10 cellular contexts compared by ENCODE assay signal in the genomic region with DNA sequence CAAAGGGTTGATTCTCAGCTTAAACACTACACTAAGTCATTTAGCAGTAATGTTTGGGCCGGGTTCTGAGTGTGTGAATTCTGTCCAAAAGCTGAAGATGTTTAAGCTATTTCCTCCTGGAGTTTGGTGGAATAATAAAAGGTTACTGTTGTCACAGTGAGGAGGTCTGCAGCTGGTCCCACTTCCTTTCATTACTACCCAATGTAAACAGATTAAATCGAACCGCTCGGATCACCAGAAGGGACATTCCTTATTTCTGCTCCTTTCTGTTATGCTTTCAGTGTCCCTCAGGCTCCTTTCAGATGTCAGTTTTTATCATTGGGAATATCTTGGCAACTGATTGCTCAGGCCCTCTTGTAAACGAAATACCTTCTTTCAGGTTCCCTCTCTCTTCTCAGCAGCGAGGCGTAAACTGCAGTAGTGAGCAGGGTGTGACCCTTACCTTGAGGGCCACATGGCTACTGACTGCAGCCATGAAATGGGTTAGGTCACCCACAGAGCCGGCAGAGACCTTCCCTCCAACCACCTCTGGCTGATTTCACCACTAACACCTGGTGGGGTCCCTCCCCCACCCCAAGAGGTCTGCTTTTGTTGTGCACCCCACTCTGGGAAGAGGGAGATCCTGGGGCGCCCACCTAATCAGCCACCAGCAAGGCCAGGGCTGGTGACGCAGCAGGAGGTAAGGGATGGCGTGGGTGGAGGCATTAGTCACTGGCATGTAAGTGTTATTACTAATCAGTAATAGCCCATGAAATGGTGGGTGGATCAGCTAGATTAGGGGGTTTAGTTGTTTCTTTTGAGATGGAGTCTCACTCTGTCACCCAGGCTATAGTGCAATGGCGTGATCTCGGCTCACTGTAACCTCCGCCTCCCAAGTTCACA.
DNase-seq lines count a peak whose midpoint lies in the region; ATAC-seq and TF ChIP-seq lines count a peak whose summit lies in the region.
"Had no signal": no experiment of that assay in that cellular context is flagged by ENCODE, and none has a peak within 500 bp of the region (broad histone marks: within the 10 kb centered on the region; RNA-seq: fewer than 3 reads in every experiment).

No MANE protein-coding gene starts in this region.

- H3K4me1 ChIP-seq in osteoblast (ENCODE audit: insufficient read depth, low read length): peaks cover 29% of the 10 kb centered on the region

- no peak for ATAC-seq in GM18868 (IDR thresholded peaks at IDR 0.05; ENCODE audit: unreplicated experiment)

- H3K4me3 ChIP-seq in AG04450 (ENCODE audit: low read depth, low read length) (no peak overlapping the region), brain microvascular endothelial cell (ENCODE audit: low read depth, low read length) (no peak overlapping the region), osteoblast (ENCODE audit: insufficient read depth, low read length) (no peak overlapping the region)
- H3K4me3 ChIP-seq: tibial nerve had no signal

- H4K20me1 ChIP-seq in osteoblast (ENCODE audit: insufficient read depth, low read length): no peaks in the 10 kb centered on the region

- H3K79me2 ChIP-seq in osteoblast (ENCODE audit: insufficient read depth, low read length): no peaks in the 10 kb centered on the region

- H3K27me3 ChIP-seq in AG04450 (ENCODE audit: control insufficient read depth, insufficient read depth, low read length): no peaks in the 10 kb centered on the region
- no peaks in the 10 kb centered on the region for H3K27me3 ChIP-seq in brain microvascular endothelial cell (replicated peaks)
- H3K27me3 ChIP-seq in osteoblast (ENCODE audit: insufficient read depth, low read length): no peaks in the 10 kb centered on the region
- H3K27me3 ChIP-seq: tibial nerve had no signal

- peak overlapping the region; percentile 12 for H3K4me2 ChIP-seq in osteoblast (ENCODE audit: insufficient read depth, low read length)

- H3K27ac ChIP-seq in AG04450 (ENCODE audit: low read depth, low read length): peak overlapping the region; percentile 90
- H3K27ac ChIP-seq in brain microvascular endothelial cell: peak overlapping the region; percentile 92
- H3K27ac ChIP-seq in osteoblast (ENCODE audit: low read depth, low read length): peak overlapping the region; percentile 89
- H3K27ac ChIP-seq: tibial nerve had no signal

- DNase-seq in AG04450 (ENCODE audit: low read depth, low spot score): no peak
- peak in 60 of 76 experiments; percentile 5 to 78 (median 44) for DNase-seq in HUDEP-2 (lab: John Stamatoyannopoulos, UW; ENCODE audit: unreplicated experiment in 76 of 76)
- DNase-seq in brain microvascular endothelial cell: peak; percentile 90
- peak; percentile 96 for DNase-seq in osteoblast (ENCODE audit: insufficient read length, low spot score, missing footprints)
- no peak for DNase-seq in cortex of kidney (lab: John Stamatoyannopoulos, UW)
- no peak for DNase-seq in SHP77 treated with DMSO at 0.1 percent for 48 hours (lab: John Stamatoyannopoulos, UW)
- no peak for DNase-seq in KG1 (lab: John Stamatoyannopoulos, UW)
- DNase-seq: DMS79 treated with DMSO at 0.1 percent for 48 hours had no signal

- no peak for TF ChIP-seq CTCF in AG04450 (IDR thresholded peaks at IDR 0.05; ENCODE audit: low read depth, low read length)
- TF ChIP-seq CTCF in brain microvascular endothelial cell (IDR thresholded peaks at IDR 0.05; ENCODE audit: low read depth, low read length, missing control alignments): no peak
- no peak for TF ChIP-seq CTCF in osteoblast (IDR thresholded peaks at IDR 0.05; ENCODE audit: extremely low read depth, low read depth, low read length)

- peaks cover 12% of the 10 kb centered on the region for H3K36me3 ChIP-seq in brain microvascular endothelial cell (replicated peaks)
- peaks cover 8% of the 10 kb centered on the region for H3K36me3 ChIP-seq in osteoblast (ENCODE audit: insufficient read depth, low read length)

- POLR2A ChIA-PET in AG04450 (lab: Yijun Ruan, JAX): interaction anchor here (0.5 to 1.4 kb wide), 4 partner anchors 37 to 588 kb away, joined by 4 to 5 read pairs (median 4); no protein-coding TSS in a partner anchor

- in situ Hi-C loops in brain microvascular endothelial cell (cut with HindIII; ENCODE audit: low pct_ligation_motif_present, low sequenced_read_pairs): no loop called here

- H2AFZ ChIP-seq in osteoblast (ENCODE audit: low read length): no peak overlapping the region

- CTCF ChIA-PET in AG04450 (lab: Charles Lee): interaction anchor here (1.5 kb wide), 1 partner anchor 185 kb away, joined by 5 read pairs; no protein-coding TSS in a partner anchor

- H3K9me3 ChIP-seq in AG04450 (ENCODE audit: control insufficient read depth, insufficient read depth, low read length) (peaks cover 4% of the 10 kb centered on the region; the same call in 1 of the 2 replicates), osteoblast (ENCODE audit: low read depth, low read length) (no peaks in the 10 kb centered on the region)
- H3K9me3 ChIP-seq: tibial nerve had no signal

Comparison
In these comparisons a context has a peak if more than half of its experiments do, and no peak if none do; other contexts are left out.
1. DNase-seq: peak in HUDEP-2 (60 of 76), brain microvascular endothelial cell (single experiment) and osteoblast (single experiment); none in AG04450 (single experiment), cortex of kidney (single experiment), SHP77 treated with DMSO at 0.1 percent for 48 hours (single experiment) and KG1 (single experiment).
2. Peak in every context shown above with its lines, with median percentiles within 50 percentile points of each other: H3K27ac ChIP-seq.